8 cellular contexts compared by ENCODE assay signal in genomic region chr16:74984194-74984669, GRCh38. TPM values are rescaled to one million over a fixed set of nuclear protein-coding genes. Genes with fewer than 3 reads are reported as not detected.
A peak's percentile ranks its signal among the peaks of the same experiment; 100 is the strongest.
DNase-seq lines count a peak whose midpoint lies in the region; ATAC-seq and TF ChIP-seq lines count a peak whose summit lies in the region.

No MANE protein-coding gene starts in this region.

- H3K4me3 Mint-ChIP-seq in endothelial cell (ENCODE audit: unreplicated experiment) = peak overlapping the region; percentile 96
- peak overlapping the region; percentile 88 for H3K4me3 Mint-ChIP-seq in nephron progenitor cell

- H3K9me3 ChIP-seq in heart right ventricle (no peaks in the 10 kb centered on the region), WERI-Rb-1 (ENCODE audit: severe bottlenecking) (no peaks in the 10 kb centered on the region)

- H3K27me3 Mint-ChIP-seq in endothelial cell (ENCODE audit: unreplicated experiment) (peaks cover 3% of the 10 kb centered on the region), nephron progenitor cell (ENCODE audit: low read depth, poor library complexity) (peaks cover 7% of the 10 kb centered on the region)

- no peak overlapping the region for H3K27ac Mint-ChIP-seq in endothelial cell (ENCODE audit: unreplicated experiment)
- H3K27ac Mint-ChIP-seq in nephron progenitor cell = no peak overlapping the region

- H3K27ac ChIP-seq in heart right ventricle (peak overlapping the region in 9 of 10 donors; percentile 69 to 94 (median 82)), WERI-Rb-1 (peak overlapping the region; percentile 74)

- H3K9me3 Mint-ChIP-seq in endothelial cell (ENCODE audit: unreplicated experiment) (no peaks in the 10 kb centered on the region), nephron progenitor cell (no peaks in the 10 kb centered on the region)

- 13% methylated on average over 25 to 26 of the region's 26 CpGs for WGBS in heart right ventricle, 2 donors

- H3K4me1 ChIP-seq in heart right ventricle = peaks cover 0 to 27% (median 17%) of the 10 kb centered on the region in 9 donors

- H3K27me3 ChIP-seq in heart right ventricle (no peaks in the 10 kb centered on the region), WERI-Rb-1 (ENCODE audit: insufficient read depth, low read depth, severe bottlenecking) (no peaks in the 10 kb centered on the region)

- no peaks in the 10 kb centered on the region for H3K4me1 Mint-ChIP-seq in endothelial cell (ENCODE audit: unreplicated experiment)
- peaks cover 16% of the 10 kb centered on the region for H3K4me1 Mint-ChIP-seq in nephron progenitor cell

- peak overlapping the region; percentile 71 to 100 (median 96) for H3K4me3 ChIP-seq in heart right ventricle
- peak overlapping the region; percentile 99 for H3K4me3 ChIP-seq in WERI-Rb-1 (ENCODE audit: low read depth, low read length)

- H3K36me3 ChIP-seq in heart right ventricle = no peaks in the 10 kb centered on the region
- peaks cover 5% of the 10 kb centered on the region; the same call in 1 of the 2 replicates for H3K36me3 ChIP-seq in WERI-Rb-1

- intact Hi-C loops in heart right ventricle (cut with DNase I) (no loop called here), Right ventricle myocardium inferior (cut with DNase I) (no loop called here)

- ATAC-seq in heart right ventricle (peak in 4 of 8 donors; percentile 5 to 7 (median 6)), Right ventricle myocardium inferior (no peak), HG02973 (IDR thresholded peaks at IDR 0.05; ENCODE audit: unreplicated experiment) (no peak), HG03097 (IDR thresholded peaks at IDR 0.05; ENCODE audit: low FRiP score, unreplicated experiment) (no peak)

- H3K36me3 Mint-ChIP-seq in endothelial cell (ENCODE audit: low read depth, unreplicated experiment) (no peaks in the 10 kb centered on the region), nephron progenitor cell (ENCODE audit: low read depth) (peaks cover 4% of the 10 kb centered on the region)

- DNase-seq in heart right ventricle (no peak), Right ventricle myocardium inferior (ENCODE audit: missing footprints) (no peak), WERI-Rb-1 (no peak), endothelial cell (ENCODE audit: low spot score) (peak; percentile 15), nephron progenitor cell (no peak), NCI-H1105 treated with DMSO at 0.1 percent for 48 hours (lab: John Stamatoyannopoulos, UW) (no peak)

- TF ChIP-seq CTCF in heart right ventricle (IDR thresholded peaks at IDR 0.05) = no peak
- TF ChIP-seq CTCF in WERI-Rb-1 (IDR thresholded peaks at IDR 0.05; ENCODE audit: low read depth, low read length) = no peak
- TF ChIP-seq CTCF in endothelial cell (IDR thresholded peaks at IDR 0.05; ENCODE audit: unreplicated experiment) = no peak
- no peak for TF ChIP-seq CTCF in nephron progenitor cell (IDR thresholded peaks at IDR 0.05)

RNA-seq across cellular contexts. Expression of gene WDR59, which starts 0.7 kb away (rescaled TPM):
- total RNA-seq in heart right ventricle = 10 to 100 TPM; 35.4 to 63.5 (median 42.0) TPM
- polyA plus RNA-seq in heart right ventricle = 10 to 100 TPM; 15.6 to 35.8 TPM
- 47.8 TPM for total RNA-seq in Right ventricle myocardium inferior
- 107 TPM for total RNA-seq in endothelial cell (ENCODE audit: unreplicated experiment)

RNA-seq across cellular contexts. Expression of gene ZNRF1, which starts 14.6 kb away (rescaled TPM):
- 10 to 100 TPM; 16.7 to 30.8 (median 21.5) TPM for total RNA-seq in heart right ventricle
- polyA plus RNA-seq in heart right ventricle = 10 to 100 TPM; 13.1 to 20.0 TPM
- total RNA-seq in Right ventricle myocardium inferior = 27.2 TPM
- 115 TPM for total RNA-seq in endothelial cell (ENCODE audit: unreplicated experiment)
